8 cellular contexts compared by ENCODE assay signal in the genomic region with DNA sequence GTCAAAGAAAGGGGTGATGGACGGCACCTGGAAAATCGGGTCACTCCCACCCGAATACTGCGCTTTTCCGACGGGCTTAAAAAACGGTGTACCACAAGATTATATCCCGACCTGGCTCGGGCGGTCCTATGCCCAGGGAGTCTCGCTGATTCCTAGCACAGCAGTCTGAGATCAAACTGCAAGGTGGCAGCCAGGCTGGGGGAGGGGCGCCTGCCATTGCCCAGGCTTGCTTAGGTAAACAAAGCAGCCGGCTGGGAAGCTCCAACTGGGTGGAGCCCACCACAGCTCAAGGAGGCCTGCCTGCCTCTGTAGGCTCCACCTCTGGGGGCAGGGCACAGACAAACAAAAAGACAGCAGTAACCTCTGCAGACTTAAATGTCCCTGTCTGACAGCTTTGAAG.
DNase-seq lines count a peak whose midpoint lies in the region; ATAC-seq, FAIRE-seq and TF ChIP-seq lines count a peak whose summit lies in the region.
"Not testable (repeated sequence)": the region's sequence is repeated elsewhere in the genome, so short reads cannot be mapped to it uniquely, and the experiment has no call there.

No MANE protein-coding gene starts in this region.

- not testable (repeated sequence) for H3K4me1 ChIP-seq in mucosa of descending colon (ENCODE audit: low read depth)

- H3K36me3 ChIP-seq in bronchial epithelial cell (ENCODE audit: control insufficient read depth, insufficient read depth, low read length); mucosa of descending colon (ENCODE audit: low read depth): not testable (repeated sequence)

- not testable (repeated sequence) for H3K9me3 ChIP-seq in mucosa of descending colon

- TF ChIP-seq CTCF in bronchial epithelial cell (IDR thresholded peaks at IDR 0.05; ENCODE audit: insufficient read depth, low read length, severe bottlenecking); mucosa of descending colon (IDR thresholded peaks at IDR 0.05): not testable (repeated sequence)

- ATAC-seq in mucosa of descending colon: not testable (repeated sequence)

- intact Hi-C loops in mucosa of descending colon (cut with DNase I, micrococcal nuclease): not testable (repeated sequence)

- DNase-seq in COR-L47 (lab: John Stamatoyannopoulos, UW) (peak; percentile 17), ELF-1 (ENCODE audit: low read depth, low spot score) (peak; percentile 47), LoVo (ENCODE audit: low spot score) (peak; percentile 24), NCI-H2029 (lab: John Stamatoyannopoulos, UW) (peak; percentile 43), NCI-H510A (lab: John Stamatoyannopoulos, UW) (peak; percentile 9), RPMI8226 (peak; percentile 7), bronchial epithelial cell (ENCODE audit: low read depth) (peak; percentile 12), mucosa of descending colon (peak; percentile 46 to 62 (median 53))

- FAIRE-seq in bronchial epithelial cell (lab: Jason Lieb, UNC): not testable (repeated sequence)

- H3K4me3 ChIP-seq in bronchial epithelial cell (ENCODE audit: low read depth, low read length); mucosa of descending colon: not testable (repeated sequence)

- H3K27me3 ChIP-seq in bronchial epithelial cell (ENCODE audit: control insufficient read depth, insufficient read depth, low read length): not testable (repeated sequence)
